8 cellular contexts compared by ENCODE assay signal in the genomic region with DNA sequence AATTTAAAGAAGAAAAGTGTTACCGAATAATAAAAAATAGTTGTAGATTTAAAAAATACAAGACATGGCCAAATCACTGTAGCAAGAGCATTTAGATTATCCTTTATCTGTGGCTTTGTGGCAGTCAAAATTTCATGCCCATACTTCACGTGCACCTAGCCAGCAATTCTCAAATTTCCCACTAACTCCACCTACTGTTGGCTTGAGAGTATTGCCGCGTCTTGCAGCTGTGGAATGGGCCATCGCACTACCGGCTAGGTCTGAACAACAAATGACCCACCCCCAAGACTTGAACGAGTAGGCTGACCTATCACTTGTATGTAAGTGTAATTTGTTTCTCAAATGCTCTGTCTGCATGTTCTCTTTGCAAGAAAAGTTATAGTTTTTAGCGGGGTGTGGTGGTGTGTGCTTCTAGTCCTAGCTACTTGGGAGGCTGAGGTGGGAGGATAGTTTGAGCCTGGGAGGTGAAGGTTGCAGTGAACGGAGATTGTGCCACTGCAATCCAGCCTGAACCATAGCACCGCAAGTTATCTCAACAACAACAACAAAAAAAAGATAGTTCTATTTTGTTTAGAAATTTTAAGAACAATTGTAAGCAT. TPM values are rescaled to one million over a fixed set of nuclear protein-coding genes. Genes with fewer than 3 reads are reported as not detected.
A peak's percentile ranks its signal among the peaks of the same experiment; 100 is the strongest.
DNase-seq lines count a peak whose midpoint lies in the region; ATAC-seq, FAIRE-seq and TF ChIP-seq lines count a peak whose summit lies in the region.

No MANE protein-coding gene starts in this region.

- no peaks in the 10 kb centered on the region for H4K20me1 ChIP-seq in keratinocyte (ENCODE audit: control insufficient read depth, extremely low read depth, insufficient read depth, low read length)

- no peak overlapping the region for H3K4me3 ChIP-seq in CD8-positive, alpha-beta T cell (ENCODE audit: low read depth, low read length)
- no peak overlapping the region for H3K4me3 ChIP-seq in keratinocyte (ENCODE audit: control insufficient read depth in 2 of 3, extremely low read depth in 1 of 3, insufficient read depth in 2 of 3, low read depth in 1 of 3, low read length in 3 of 3)

- H3K9me3 ChIP-seq in CD8-positive, alpha-beta T cell (ENCODE audit: low read length) = no peaks in the 10 kb centered on the region
- no peaks in the 10 kb centered on the region for H3K9me3 ChIP-seq in keratinocyte (ENCODE audit: control insufficient read depth, low read depth, low read length)

- POLR2A ChIA-PET in CD8-positive, alpha-beta T cell (lab: Charles Lee) = no interaction called here

- H3K4me1 Mint-ChIP-seq in CD8-positive, alpha-beta T cell (ENCODE audit: low read depth) = no peaks in the 10 kb centered on the region
- H3K4me1 Mint-ChIP-seq in activated naive CD8-positive, alpha-beta T cell treated with anti-CD3 and anti-CD28 coated beads for 36 hours = no peaks in the 10 kb centered on the region

- DNase-seq in CD8-positive, alpha-beta T cell = no peak
- DNase-seq in NCI-H2029 (lab: John Stamatoyannopoulos, UW) (peak; percentile 28), keratinocyte (ENCODE audit: low read depth, low spot score) (no peak), DMS79 treated with DMSO at 0.1 percent for 48 hours (lab: John Stamatoyannopoulos, UW) (no peak)
- DNase-seq in activated naive CD8-positive, alpha-beta T cell treated with anti-CD3 and anti-CD28 coated beads for 36 hours = peak; percentile 2
- no peak for DNase-seq in NK-92 treated with Interleukin-12 subunit alpha and Interleukin-12 subunit beta, amount 100 ng/mL, for 24 hours (lab: John Stamatoyannopoulos, UW)

- H3K36me3 Mint-ChIP-seq in CD8-positive, alpha-beta T cell = no peaks in the 10 kb centered on the region
- no peaks in the 10 kb centered on the region for H3K36me3 Mint-ChIP-seq in activated naive CD8-positive, alpha-beta T cell treated with anti-CD3 and anti-CD28 coated beads for 36 hours

- peaks cover 4% of the 10 kb centered on the region for H3K27me3 Mint-ChIP-seq in CD8-positive, alpha-beta T cell (ENCODE audit: low read depth)
- H3K27me3 Mint-ChIP-seq in activated naive CD8-positive, alpha-beta T cell treated with anti-CD3 and anti-CD28 coated beads for 36 hours = peaks cover 17% of the 10 kb centered on the region

- no peak overlapping the region for H2AFZ ChIP-seq in keratinocyte (ENCODE audit: control insufficient read depth, low read length)

- H3K4me2 ChIP-seq in keratinocyte (ENCODE audit: control insufficient read depth, extremely low read depth, insufficient read depth, low read depth, low read length) = no peak overlapping the region

- no peak overlapping the region for H3K27ac Mint-ChIP-seq in CD8-positive, alpha-beta T cell
- no peak overlapping the region for H3K27ac Mint-ChIP-seq in activated naive CD8-positive, alpha-beta T cell treated with anti-CD3 and anti-CD28 coated beads for 36 hours

- TF ChIP-seq CTCF in CD8-positive, alpha-beta T cell (IDR thresholded peaks at IDR 0.05) = peak; percentile 34
- TF ChIP-seq CTCF in keratinocyte (optimal IDR thresholded peaks at IDR 0.05 in 1 of 3, IDR thresholded peaks at IDR 0.05 in 1 of 3, conservative IDR thresholded peaks at IDR 0.05 in 1 of 3; ENCODE audit: extremely low read depth in 1 of 3, insufficient read depth in 2 of 3, low read length in 3 of 3) = peak; percentile 71 to 79 (median 79)

- H3K9ac ChIP-seq in keratinocyte (ENCODE audit: control insufficient read depth, extremely low read depth, insufficient read depth, low read length) = no peak overlapping the region

- no peaks in the 10 kb centered on the region for H3K79me2 ChIP-seq in keratinocyte (ENCODE audit: control insufficient read depth, insufficient read depth, low read length)

- H3K9me1 ChIP-seq in keratinocyte (ENCODE audit: control insufficient read depth, extremely low read depth, insufficient read depth, low read length) = no peaks in the 10 kb centered on the region

- H3K9me3 Mint-ChIP-seq in CD8-positive, alpha-beta T cell = peaks cover 2% of the 10 kb centered on the region
- H3K9me3 Mint-ChIP-seq in activated naive CD8-positive, alpha-beta T cell treated with anti-CD3 and anti-CD28 coated beads for 36 hours = no peaks in the 10 kb centered on the region

- intact Hi-C loops in CD8-positive, alpha-beta T cell (cut with DNase I, micrococcal nuclease) = no loop called here

- H3K27me3 ChIP-seq in CD8-positive, alpha-beta T cell (ENCODE audit: insufficient read depth, low read length) = no peaks in the 10 kb centered on the region
- H3K27me3 ChIP-seq in keratinocyte (ENCODE audit: control insufficient read depth, extremely low read depth, insufficient read depth, low read length) = no peaks in the 10 kb centered on the region

- H3K4me1 ChIP-seq in CD8-positive, alpha-beta T cell (ENCODE audit: insufficient read depth, low read length) = no peaks in the 10 kb centered on the region
- H3K4me1 ChIP-seq in keratinocyte (ENCODE audit: control insufficient read depth, extremely low read depth, insufficient read depth, low read length) = no peaks in the 10 kb centered on the region

- no peak overlapping the region for H3K27ac ChIP-seq in CD8-positive, alpha-beta T cell (ENCODE audit: low read depth, low read length)
- H3K27ac ChIP-seq in keratinocyte (ENCODE audit: control insufficient read depth, insufficient read depth, low read length) = no peak overlapping the region

- dilution Hi-C loops in keratinocyte (cut with MboI; ENCODE audit: extremely low pct_ligation_motif_present, low sequenced_read_pairs) = no loop called here

- no peak overlapping the region for H3K4me3 Mint-ChIP-seq in CD8-positive, alpha-beta T cell
- no peak overlapping the region for H3K4me3 Mint-ChIP-seq in activated naive CD8-positive, alpha-beta T cell treated with anti-CD3 and anti-CD28 coated beads for 36 hours

- FAIRE-seq in keratinocyte (lab: Jason Lieb, UNC) = no peak

- CTCF ChIA-PET in CD8-positive, alpha-beta T cell (lab: Charles Lee) = interaction anchor here (0.9 to 1.3 kb wide), 2 partner anchors 9 to 11 kb away, joined by 3 read pairs; no protein-coding TSS in a partner anchor

- H3K36me3 ChIP-seq in CD8-positive, alpha-beta T cell (ENCODE audit: insufficient read depth, low read length) = no peaks in the 10 kb centered on the region
- H3K36me3 ChIP-seq in keratinocyte (ENCODE audit: control insufficient read depth in 2 of 2, extremely low read depth in 1 of 2, insufficient read depth in 2 of 2, low read length in 2 of 2) = no peaks in the 10 kb centered on the region

- no peak for ATAC-seq in CD8-positive, alpha-beta T cell
- ATAC-seq in GM19328 (IDR thresholded peaks at IDR 0.05; ENCODE audit: unreplicated experiment) (peak; percentile 58), HG02763 (IDR thresholded peaks at IDR 0.05; ENCODE audit: unreplicated experiment) (no peak)

RNA-seq across cellular contexts. Expression of a gene that starts 4.1 kb away (rescaled TPM):
- total RNA-seq in CD8-positive, alpha-beta T cell = not detected
- total RNA-seq in activated naive CD8-positive, alpha-beta T cell treated with anti-CD3 and anti-CD28 coated beads for 36 hours = not detected
- not detected in 3 replicates for polyA plus RNA-seq in keratinocyte
- polyA plus RNA-seq in keratinocyte (2011; ENCODE audit: low read depth) = not detected
- not detected in 2 replicates for polyA plus RNA-seq in keratinocyte (2011; cell fraction: cytosol; rRNA removed)
- polyA plus RNA-seq in keratinocyte (2011; cell fraction: nucleus; rRNA removed) = not detected in 2 replicates
- not detected in 2 replicates for polyA plus RNA-seq in keratinocyte (2012; ENCODE audit: low replicate concordance)
- not detected in 3 replicates for polyA minus RNA-seq in keratinocyte
- polyA minus RNA-seq in keratinocyte (2011; cell fraction: cytosol; rRNA and poly(A)+ RNA removed) = not detected
- polyA minus RNA-seq in keratinocyte (2011; cell fraction: nucleus; rRNA and poly(A)+ RNA removed) = not detected in 2 replicates

RNA-seq across cellular contexts. Expression of a gene that starts 5.9 kb away (rescaled TPM):
- total RNA-seq in CD8-positive, alpha-beta T cell = not detected
- total RNA-seq in activated naive CD8-positive, alpha-beta T cell treated with anti-CD3 and anti-CD28 coated beads for 36 hours = not detected
- polyA plus RNA-seq in keratinocyte = not detected in 3 replicates
- polyA plus RNA-seq in keratinocyte (2011; ENCODE audit: low read depth) = not detected
- not detected in 2 replicates for polyA plus RNA-seq in keratinocyte (2011; cell fraction: cytosol; rRNA removed)
- polyA plus RNA-seq in keratinocyte (2011; cell fraction: nucleus; rRNA removed) = not detected in 2 replicates
- not detected in 2 replicates for polyA plus RNA-seq in keratinocyte (2012; ENCODE audit: low replicate concordance)
- polyA minus RNA-seq in keratinocyte = not detected in 3 replicates
- not detected for polyA minus RNA-seq in keratinocyte (2011; cell fraction: cytosol; rRNA and poly(A)+ RNA removed)
- polyA minus RNA-seq in keratinocyte (2011; cell fraction: nucleus; rRNA and poly(A)+ RNA removed) = not detected in 2 replicates

RNA-seq across cellular contexts. Expression of a gene that starts 8.4 kb away (rescaled TPM):
- total RNA-seq in CD8-positive, alpha-beta T cell = not detected
- not detected for total RNA-seq in activated naive CD8-positive, alpha-beta T cell treated with anti-CD3 and anti-CD28 coated beads for 36 hours
- not detected in 3 replicates for polyA plus RNA-seq in keratinocyte
- polyA plus RNA-seq in keratinocyte (2011; ENCODE audit: low read depth) = not detected
- polyA plus RNA-seq in keratinocyte (2011; cell fraction: cytosol; rRNA removed) = not detected in 2 replicates
- polyA plus RNA-seq in keratinocyte (2011; cell fraction: nucleus; rRNA removed) = not detected in 2 replicates
- polyA plus RNA-seq in keratinocyte (2012; ENCODE audit: low replicate concordance) = not detected in 2 replicates
- not detected in 3 replicates for polyA minus RNA-seq in keratinocyte
- not detected for polyA minus RNA-seq in keratinocyte (2011; cell fraction: cytosol; rRNA and poly(A)+ RNA removed)
- not detected in 2 replicates for polyA minus RNA-seq in keratinocyte (2011; cell fraction: nucleus; rRNA and poly(A)+ RNA removed)

RNA-seq across cellular contexts. Expression of a gene that starts 38.3 kb away (rescaled TPM):
- total RNA-seq in CD8-positive, alpha-beta T cell = not detected
- not detected for total RNA-seq in activated naive CD8-positive, alpha-beta T cell treated with anti-CD3 and anti-CD28 coated beads for 36 hours
- polyA plus RNA-seq in keratinocyte = not detected in 3 replicates
- polyA plus RNA-seq in keratinocyte (2011; ENCODE audit: low read depth) = not detected
- not detected in 2 replicates for polyA plus RNA-seq in keratinocyte (2011; cell fraction: cytosol; rRNA removed)
- polyA plus RNA-seq in keratinocyte (2011; cell fraction: nucleus; rRNA removed) = not detected in 2 replicates
- not detected in 2 replicates for polyA plus RNA-seq in keratinocyte (2012; ENCODE audit: low replicate concordance)
- not detected in 3 replicates for polyA minus RNA-seq in keratinocyte
- polyA minus RNA-seq in keratinocyte (2011; cell fraction: cytosol; rRNA and poly(A)+ RNA removed) = not detected
- polyA minus RNA-seq in keratinocyte (2011; cell fraction: nucleus; rRNA and poly(A)+ RNA removed) = not detected in 2 replicates

RNA-seq across cellular contexts. Expression of a gene that starts 46.0 kb away (rescaled TPM):
- not detected for total RNA-seq in CD8-positive, alpha-beta T cell
- total RNA-seq in activated naive CD8-positive, alpha-beta T cell treated with anti-CD3 and anti-CD28 coated beads for 36 hours = not detected
- 0.44 to 0.72 TPM in 2 of 3 replicates, not detected in the other for polyA plus RNA-seq in keratinocyte
- 9.9 TPM for polyA plus RNA-seq in keratinocyte (2011; ENCODE audit: low read depth)
- 0.77 and 1.5 TPM in 2 replicates for polyA plus RNA-seq in keratinocyte (2011; cell fraction: cytosol; rRNA removed)
- 14.1 and 27.4 TPM in 2 replicates for polyA plus RNA-seq in keratinocyte (2011; cell fraction: nucleus; rRNA removed)
- 12.3 TPM in 1 of 2 replicates, not detected in the other for polyA plus RNA-seq in keratinocyte (2012; ENCODE audit: low replicate concordance)
- 1.7 to 2.0 TPM in 2 of 3 replicates, not detected in the other for polyA minus RNA-seq in keratinocyte
- not detected for polyA minus RNA-seq in keratinocyte (2011; cell fraction: cytosol; rRNA and poly(A)+ RNA removed)
- polyA minus RNA-seq in keratinocyte (2011; cell fraction: nucleus; rRNA and poly(A)+ RNA removed) = 2.0 and 4.9 TPM in 2 replicates

Comparison
In these comparisons a context has a peak if more than half of its experiments do, and no peak if none do; other contexts are left out.
1. DNase-seq: peak in NCI-H2029 (single experiment) and activated naive CD8-positive, alpha-beta T cell treated with anti-CD3 and anti-CD28 coated beads for 36 hours (single experiment); none in CD8-positive, alpha-beta T cell (0 of 7), keratinocyte (single experiment), NK-92 treated with Interleukin-12 subunit alpha and Interleukin-12 subunit beta, amount 100 ng/mL, for 24 hours (single experiment) and DMS79 treated with DMSO at 0.1 percent for 48 hours (single experiment).